In the genomic region with DNA sequence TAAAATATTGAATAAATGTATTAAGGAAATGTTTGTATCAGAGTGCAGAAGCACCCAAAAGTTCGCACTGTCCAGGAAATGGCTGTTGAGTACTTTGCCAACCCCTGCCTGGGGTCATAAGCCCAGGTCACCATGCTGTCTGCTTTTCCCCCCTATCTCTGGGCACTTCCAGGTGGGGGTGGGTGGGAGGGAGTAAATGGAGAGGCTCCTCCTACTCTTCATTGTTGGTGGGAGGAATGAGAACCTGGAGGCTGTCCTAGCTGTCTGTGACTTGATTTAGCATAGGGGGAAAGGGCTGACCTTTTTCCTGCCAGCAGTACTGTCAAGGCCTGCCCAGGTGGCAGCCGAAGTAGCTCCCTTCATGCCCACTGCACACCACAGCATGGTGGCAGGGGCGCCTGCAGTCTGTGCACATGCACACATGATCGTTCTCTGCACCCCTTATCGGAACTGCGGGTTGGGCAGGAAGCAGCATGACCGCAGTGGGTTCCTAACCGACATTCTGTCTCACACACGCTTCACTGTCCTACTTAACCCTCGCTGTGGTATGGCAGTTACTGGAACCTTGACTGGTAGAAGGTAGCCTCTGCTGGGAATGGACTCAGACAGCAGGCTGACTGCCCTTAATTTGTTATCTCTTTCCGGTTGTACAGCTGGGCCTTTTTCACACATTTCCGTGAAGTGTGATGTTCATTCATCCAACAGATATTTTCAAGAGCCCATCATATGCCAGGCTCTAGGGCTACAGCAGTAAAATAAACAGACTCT, we compare ENCODE assay signal across 10 cellular contexts. TPM values are rescaled to one million over a fixed set of nuclear protein-coding genes. Genes with fewer than 3 reads are reported as not detected.
DNase-seq lines count a peak whose midpoint lies in the region; ATAC-seq lines count a peak whose summit lies in the region.
"Had no signal": no experiment of that assay in that cellular context is flagged by ENCODE, and none has a peak within 500 bp of the region (broad histone marks: within the 10 kb centered on the region; RNA-seq: fewer than 3 reads in every experiment).

No MANE protein-coding gene starts in this region.

- no peak overlapping the region for H3K4me3 ChIP-seq in SJCRH30

- H3K27ac ChIP-seq in SJCRH30, result no peak overlapping the region
- H3K27ac ChIP-seq: KMS-11 had no signal

- DNase-seq in SIG-M5 (lab: John Stamatoyannopoulos, UW) (peak; percentile 52), activated gamma-delta T cell treated with Interleukin-2 at 50 U/mL for 16 hours (peak; percentile 87), posterior vena cava (ENCODE audit: low spot score) (peak; percentile 84), NCI-H2029 treated with DMSO at 0.1 percent for 48 hours (lab: John Stamatoyannopoulos, UW) (no peak), SJCRH30 (no peak), SK-N-DZ (ENCODE audit: low spot score) (no peak)

- H3K4me1 ChIP-seq in SJCRH30, result no peaks in the 10 kb centered on the region

- ATAC-seq in GM18867 (IDR thresholded peaks at IDR 0.05; ENCODE audit: unreplicated experiment) (peak; percentile 97), HG03039 (IDR thresholded peaks at IDR 0.05; ENCODE audit: unreplicated experiment) (peak; percentile 88)

- H3K36me3 ChIP-seq in SJCRH30, result no peaks in the 10 kb centered on the region

- H3K9me3 ChIP-seq in SJCRH30 (replicated peaks), result no peaks in the 10 kb centered on the region

- intact Hi-C loops in posterior vena cava (cut with DNase I), result loop anchor here in 1 of 2 donors (1.0 to 10.0 kb wide), 2 partner anchors 29 to 1530 kb away; no protein-coding TSS in a partner anchor

- H3K27me3 ChIP-seq in SJCRH30, result no peaks in the 10 kb centered on the region

RNA-seq across cellular contexts. Expression of a gene that starts 41.5 kb away (rescaled TPM):
- total RNA-seq in posterior vena cava, result 1 to 10 TPM in 1 of 2 donors, under 1 TPM in 1; 0.52 to 2.3 TPM
- total RNA-seq in SJCRH30 (2014; rRNA removed; shearing (Covaris generic)), result 0.08 TPM in 1 of 2 replicates, not detected in the other
- 0.29 and 0.31 TPM in 2 replicates for polyA plus RNA-seq in SK-N-DZ (2014; cell fraction: cytosol; rRNA removed)
- polyA plus RNA-seq in SK-N-DZ (2014; cell fraction: nucleus; rRNA removed), result 2.2 and 3.5 TPM in 2 replicates
- total RNA-seq: kidney epithelial cell had no signal

Comparison
In these comparisons a context has a peak if more than half of its experiments do, and no peak if none do; other contexts are left out.
1. DNase-seq: peak in SIG-M5 (single experiment), activated gamma-delta T cell treated with Interleukin-2 at 50 U/mL for 16 hours (single experiment) and posterior vena cava (single experiment); none in NCI-H2029 treated with DMSO at 0.1 percent for 48 hours (single experiment), SJCRH30 (0 of 2) and SK-N-DZ (single experiment).